Comparison of ENCODE assay signal across 1 cellular context in the genomic region with DNA sequence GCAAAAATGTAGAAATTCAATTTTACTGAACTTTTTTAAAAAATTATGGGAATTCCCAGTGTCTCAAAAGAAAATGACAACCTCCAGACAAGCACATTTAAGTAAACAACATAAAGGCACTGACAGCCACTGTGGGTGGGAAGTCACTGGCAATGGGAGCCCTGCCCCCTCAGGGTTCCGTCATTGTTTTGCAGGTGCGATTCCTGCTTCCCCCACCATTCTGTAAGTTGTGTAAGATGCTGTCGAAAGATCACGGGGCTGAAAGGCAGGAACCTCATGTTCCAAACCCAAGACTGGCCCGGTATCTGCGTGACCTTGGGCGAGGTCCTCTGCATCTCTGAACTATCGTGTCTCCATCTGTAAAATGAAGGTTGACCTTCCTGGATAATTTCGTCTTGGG.
A peak's percentile ranks its signal among the peaks of the same experiment; 100 is the strongest.
TF ChIP-seq lines count a peak whose summit lies in the region.

No MANE protein-coding gene starts in this region.

TF ChIP-seq in K562, 482 proteins besides CTCF, POLR2A, EP300 and RAD21 (continued from another document):
- TF ChIP-seq E2F8 (IDR thresholded peaks at IDR 0.05; ENCODE audit: low read depth, partially characterized antibody) = no peak
- TF ChIP-seq PATZ1 (CRISPR knock-in tag; IDR thresholded peaks at IDR 0.05; ENCODE audit: borderline replicate concordance) = no peak
- 0 out of 2 replicates have a peak, but pooled peaks have one; percentile 26 for TF ChIP-seq MEF2D (tag; conservative IDR thresholded peaks at IDR 0.05; ENCODE audit: low read depth)
- no peak for TF ChIP-seq HEY1 (CRISPR knock-in tag; IDR thresholded peaks at IDR 0.05; ENCODE audit: borderline replicate concordance)
- TF ChIP-seq NR2C1 (IDR thresholded peaks at IDR 0.05) = no peak
- 0 out of 2 replicates have a peak, but pooled peaks have one; percentile 28 for TF ChIP-seq NR2C1 (tag; IDR thresholded peaks at IDR 0.05)
- TF ChIP-seq, protein P1, sequence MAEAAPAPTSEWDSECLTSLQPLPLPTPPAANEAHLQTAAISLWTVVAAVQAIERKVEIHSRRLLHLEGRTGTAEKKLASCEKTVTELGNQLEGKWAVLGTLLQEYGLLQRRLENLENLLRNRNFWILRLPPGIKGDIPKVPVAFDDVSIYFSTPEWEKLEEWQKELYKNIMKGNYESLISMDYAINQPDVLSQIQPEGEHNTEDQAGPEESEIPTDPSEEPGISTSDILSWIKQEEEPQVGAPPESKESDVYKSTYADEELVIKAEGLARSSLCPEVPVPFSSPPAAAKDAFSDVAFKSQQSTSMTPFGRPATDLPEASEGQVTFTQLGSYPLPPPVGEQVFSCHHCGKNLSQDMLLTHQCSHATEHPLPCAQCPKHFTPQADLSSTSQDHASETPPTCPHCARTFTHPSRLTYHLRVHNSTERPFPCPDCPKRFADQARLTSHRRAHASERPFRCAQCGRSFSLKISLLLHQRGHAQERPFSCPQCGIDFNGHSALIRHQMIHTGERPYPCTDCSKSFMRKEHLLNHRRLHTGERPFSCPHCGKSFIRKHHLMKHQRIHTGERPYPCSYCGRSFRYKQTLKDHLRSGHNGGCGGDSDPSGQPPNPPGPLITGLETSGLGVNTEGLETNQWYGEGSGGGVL (CRISPR knock-in tag; IDR thresholded peaks at IDR 0.05) = no peak
- peak; percentile 12; the same call in 1 of the 2 replicates for TF ChIP-seq CXXC5 (CRISPR knock-in tag; IDR thresholded peaks at IDR 0.05)
- TF ChIP-seq PYGO2 (tag; IDR thresholded peaks at IDR 0.05) = peak; percentile 37; the same call in 1 of the 2 replicates
